ENCODE assay signal across 25 cellular contexts in genomic region chr7:115812796-115813195, GRCh38.
"Had no signal": no experiment of that assay in that cellular context is flagged by ENCODE, and none has a peak within 500 bp of the region (broad histone marks: within the 10 kb centered on the region; RNA-seq: fewer than 3 reads in every experiment).

No MANE protein-coding gene starts in this region.

- H3K9me3 ChIP-seq: colonic mucosa, esophagus squamous epithelium, mucosa of descending colon, pancreas, right lobe of liver, suprapubic skin, vagina had no signal

- H3K27me3 Mint-ChIP-seq: dendritic cell treated with granulocyte-macrophage colony-stimulating factor and Interleukin-4, amounts not matched to agents 40 ng/mL and 50 ng/mL, for 4 days; natural killer cell treated with Interleukin-12 subunit alpha and Interleukin-12 subunit beta and Interleukin-15 and Interleukin-18, amount 100 ng/mL, for 72 hours; stimulated activated naive CD8-positive, alpha-beta T cell treated with anti-CD3 and anti-CD28 coated beads, Interleukin-15, amount 100 ng/mL, for 72 hours had no signal

- H3K9me3 Mint-ChIP-seq: dendritic cell treated with granulocyte-macrophage colony-stimulating factor and Interleukin-4, amounts not matched to agents 40 ng/mL and 50 ng/mL, for 4 days; mesothelial cell of epicardium; naive B cell; natural killer cell treated with Interleukin-12 subunit alpha and Interleukin-12 subunit beta and Interleukin-15 and Interleukin-18, amount 100 ng/mL, for 72 hours; stimulated activated naive CD8-positive, alpha-beta T cell treated with anti-CD3 and anti-CD28 coated beads, Interleukin-15, amount 100 ng/mL, for 72 hours had no signal

- H3K36me3 Mint-ChIP-seq: mesothelial cell of epicardium; naive B cell; natural killer cell treated with Interleukin-12 subunit alpha and Interleukin-12 subunit beta and Interleukin-15 and Interleukin-18, amount 100 ng/mL, for 72 hours had no signal

- H3K27ac Mint-ChIP-seq: dendritic cell treated with granulocyte-macrophage colony-stimulating factor and Interleukin-4, amounts not matched to agents 40 ng/mL and 50 ng/mL, for 4 days; mesothelial cell of epicardium; naive B cell; natural killer cell treated with Interleukin-12 subunit alpha and Interleukin-12 subunit beta and Interleukin-15 and Interleukin-18, amount 100 ng/mL, for 72 hours; stimulated activated naive CD8-positive, alpha-beta T cell treated with anti-CD3 and anti-CD28 coated beads, Interleukin-15, amount 100 ng/mL, for 72 hours had no signal

- H3K4me3 ChIP-seq: colonic mucosa, esophagus squamous epithelium, lung, mucosa of descending colon, pancreas, right lobe of liver, suprapubic skin, vagina had no signal

- H3K4me1 Mint-ChIP-seq: naive B cell; stimulated activated naive CD8-positive, alpha-beta T cell treated with anti-CD3 and anti-CD28 coated beads, Interleukin-15, amount 100 ng/mL, for 72 hours had no signal

- H3K36me3 ChIP-seq: colonic mucosa, esophagus squamous epithelium, pancreas, right lobe of liver, suprapubic skin, vagina had no signal

- H3K27ac ChIP-seq: colonic mucosa, esophagus squamous epithelium, pancreas, right lobe of liver, suprapubic skin, vagina had no signal

- H3K4me3 Mint-ChIP-seq: dendritic cell treated with granulocyte-macrophage colony-stimulating factor and Interleukin-4, amounts not matched to agents 40 ng/mL and 50 ng/mL, for 4 days; mesothelial cell of epicardium; naive B cell; natural killer cell treated with Interleukin-12 subunit alpha and Interleukin-12 subunit beta and Interleukin-15 and Interleukin-18, amount 100 ng/mL, for 72 hours; stimulated activated naive CD8-positive, alpha-beta T cell treated with anti-CD3 and anti-CD28 coated beads, Interleukin-15, amount 100 ng/mL, for 72 hours had no signal

- DNase-seq: colonic mucosa; effector memory CD4-positive, alpha-beta T cell; esophagus squamous epithelium; foreskin melanocyte; head of caudate nucleus; mesenchymal stem cell; mucosa of descending colon; naive B cell; occipital lobe; pancreas; right lobe of liver; small intestine; stimulated activated CD4-positive, alpha-beta T cell treated with anti-CD3 and anti-CD28 coated beads, Interleukin-12 subunit alpha, Interleukin-12 subunit beta, amount 100 ng/mL, for 4 hours; stimulated activated CD4-positive, alpha-beta T cell treated with anti-CD3 and anti-CD28 coated beads, Interleukin-1b, Interleukin-23, amount 100 ng/mL, for 48 hours; stimulated activated CD4-positive, alpha-beta T cell treated with anti-CD3 and anti-CD28 coated beads, Interleukin-4, amount 100 ng/mL, for 1 hour; stimulated activated CD8-positive, alpha-beta memory T cell treated with anti-CD3 and anti-CD28 coated beads, Interleukin-4, amount 100 ng/mL, for 48 hours; stimulated activated naive CD4-positive, alpha-beta T cell; stimulated activated naive CD8-positive, alpha-beta T cell treated with anti-CD3 and anti-CD28 coated beads, Interleukin-15, amount 100 ng/mL, for 72 hours; trophoblast cell had no signal

- H3K4me1 ChIP-seq: colonic mucosa, esophagus squamous epithelium, pancreas, right lobe of liver, suprapubic skin, vagina had no signal

- H3K27me3 ChIP-seq: colonic mucosa, esophagus squamous epithelium, pancreas, right lobe of liver, suprapubic skin, vagina had no signal
